ENCODE assay signal across 26 cellular contexts in genomic region chr14:98195256-98195655, GRCh38.
DNase-seq lines count a peak whose midpoint lies in the region; ATAC-seq and TF ChIP-seq lines count a peak whose summit lies in the region.
"Had no signal": no experiment of that assay in that cellular context is flagged by ENCODE, and none has a peak within 500 bp of the region (broad histone marks: within the 10 kb centered on the region; RNA-seq: fewer than 3 reads in every experiment).

No MANE protein-coding gene starts in this region.

- H3K36me3 Mint-ChIP-seq in activated naive CD8-positive, alpha-beta T cell treated with anti-CD3 and anti-CD28 coated beads for 36 hours = peaks cover 18% of the 10 kb centered on the region
- no peaks in the 10 kb centered on the region for H3K36me3 Mint-ChIP-seq in stimulated activated effector memory CD8-positive, alpha-beta T cell treated with anti-CD3 and anti-CD28 coated beads, Interleukin-12 subunit alpha, Interleukin-12 subunit beta, amount 100 ng/mL, for 72 hours
- H3K36me3 Mint-ChIP-seq: stimulated activated memory B cell treated with anti-CD40 and anti-IgM and Interleukin-4, amounts not matched to agents 10 μg/mL and 1 μg/mL and 100 μg/mL, for 72 hours had no signal

- peak; percentile 54 for DNase-seq in activated effector memory CD4-positive, alpha-beta T cell treated with anti-CD3 and anti-CD28 coated beads, Interleukin-2, amount 50 U/mL, for 16 hours
- no peak for DNase-seq in activated effector memory CD4-positive, alpha-beta T cell treated with Interleukin-2 at 50 U/mL for 16 hours
- no peak for DNase-seq in activated naive CD8-positive, alpha-beta T cell treated with anti-CD3 and anti-CD28 coated beads for 36 hours
- DNase-seq in stimulated activated effector memory CD8-positive, alpha-beta T cell treated with anti-CD3 and anti-CD28 coated beads, Interleukin-12 subunit alpha, Interleukin-12 subunit beta, amount 100 ng/mL, for 72 hours (ENCODE audit: low spot score in 2 of 2) = no peak
- DNase-seq in MG63 (no peak), right atrium auricular region (ENCODE audit: low spot score) (no peak)
- DNase-seq: amygdala; colonic mucosa; esophagus squamous epithelium; Karpas-422; MV-4-11; NCI-H2171; NCI-H524 treated with DMSO at 0.1 percent for 48 hours; ovary; right cardiac atrium; spleen; stimulated activated CD4-positive, alpha-beta T cell treated with anti-CD3 and anti-CD28 coated beads, Interleukin-2, amount 100 ng/mL, for 48 hours; testis had no signal

- H3K9me3 ChIP-seq in KOPT-K1 (ENCODE audit: insufficient read depth, low read length, poor library complexity, severe bottlenecking) (no peaks in the 10 kb centered on the region), MG63 (no peaks in the 10 kb centered on the region), right atrium auricular region (no peaks in the 10 kb centered on the region)
- H3K9me3 ChIP-seq: breast epithelium, colonic mucosa, esophagus squamous epithelium, ovary, SJSA1, spleen, testis, vagina had no signal

- no peaks in the 10 kb centered on the region for H3K4me1 ChIP-seq in right atrium auricular region
- H3K4me1 ChIP-seq: breast epithelium, colonic mucosa, esophagus squamous epithelium, SJSA1, testis, vagina had no signal

- no peak for ATAC-seq in stimulated activated effector memory CD8-positive, alpha-beta T cell treated with anti-CD3 and anti-CD28 coated beads, Interleukin-12 subunit alpha, Interleukin-12 subunit beta, amount 100 ng/mL, for 72 hours
- ATAC-seq: left lobe of liver; Panc1; right cardiac atrium; stimulated activated memory B cell treated with anti-CD40 and anti-IgM and Interleukin-4, amounts not matched to agents 10 μg/mL and 1 μg/mL and 100 μg/mL, for 72 hours had no signal

- peak overlapping the region; percentile 82 for H3K27ac Mint-ChIP-seq in activated naive CD8-positive, alpha-beta T cell treated with anti-CD3 and anti-CD28 coated beads for 36 hours
- peak overlapping the region; percentile 67 for H3K27ac Mint-ChIP-seq in stimulated activated effector memory CD8-positive, alpha-beta T cell treated with anti-CD3 and anti-CD28 coated beads, Interleukin-12 subunit alpha, Interleukin-12 subunit beta, amount 100 ng/mL, for 72 hours
- H3K27ac Mint-ChIP-seq: stimulated activated memory B cell treated with anti-CD40 and anti-IgM and Interleukin-4, amounts not matched to agents 10 μg/mL and 1 μg/mL and 100 μg/mL, for 72 hours had no signal

- peak overlapping the region; percentile 100 for H3K27ac ChIP-seq in KOPT-K1 (ENCODE audit: low read depth, low read length, poor library complexity, severe bottlenecking)
- H3K27ac ChIP-seq in right atrium auricular region = no peak overlapping the region
- H3K27ac ChIP-seq: breast epithelium, C4-2B, colonic mucosa, esophagus squamous epithelium, ovary, SJSA1, spleen, testis, vagina had no signal

- peaks cover 90% of the 10 kb centered on the region for H3K4me1 Mint-ChIP-seq in activated naive CD8-positive, alpha-beta T cell treated with anti-CD3 and anti-CD28 coated beads for 36 hours
- peaks cover 80% of the 10 kb centered on the region for H3K4me1 Mint-ChIP-seq in stimulated activated effector memory CD8-positive, alpha-beta T cell treated with anti-CD3 and anti-CD28 coated beads, Interleukin-12 subunit alpha, Interleukin-12 subunit beta, amount 100 ng/mL, for 72 hours
- H3K4me1 Mint-ChIP-seq: stimulated activated memory B cell treated with anti-CD40 and anti-IgM and Interleukin-4, amounts not matched to agents 10 μg/mL and 1 μg/mL and 100 μg/mL, for 72 hours had no signal

- no peaks in the 10 kb centered on the region for H3K27me3 Mint-ChIP-seq in activated naive CD8-positive, alpha-beta T cell treated with anti-CD3 and anti-CD28 coated beads for 36 hours
- H3K27me3 Mint-ChIP-seq: stimulated activated memory B cell treated with anti-CD40 and anti-IgM and Interleukin-4, amounts not matched to agents 10 μg/mL and 1 μg/mL and 100 μg/mL, for 72 hours had no signal

- H3K9me3 Mint-ChIP-seq in activated naive CD8-positive, alpha-beta T cell treated with anti-CD3 and anti-CD28 coated beads for 36 hours = peaks cover 3% of the 10 kb centered on the region
- no peaks in the 10 kb centered on the region for H3K9me3 Mint-ChIP-seq in stimulated activated effector memory CD8-positive, alpha-beta T cell treated with anti-CD3 and anti-CD28 coated beads, Interleukin-12 subunit alpha, Interleukin-12 subunit beta, amount 100 ng/mL, for 72 hours

- no peaks in the 10 kb centered on the region for H3K36me3 ChIP-seq in KOPT-K1 (ENCODE audit: insufficient read depth, low read length)
- no peaks in the 10 kb centered on the region for H3K36me3 ChIP-seq in MG63
- H3K36me3 ChIP-seq in right atrium auricular region = no peaks in the 10 kb centered on the region
- H3K36me3 ChIP-seq: breast epithelium, colonic mucosa, esophagus squamous epithelium, ovary, SJSA1, spleen, vagina had no signal

- H3K4me3 Mint-ChIP-seq in activated naive CD8-positive, alpha-beta T cell treated with anti-CD3 and anti-CD28 coated beads for 36 hours = peak overlapping the region; percentile 36
- peak overlapping the region; percentile 38 for H3K4me3 Mint-ChIP-seq in stimulated activated effector memory CD8-positive, alpha-beta T cell treated with anti-CD3 and anti-CD28 coated beads, Interleukin-12 subunit alpha, Interleukin-12 subunit beta, amount 100 ng/mL, for 72 hours
- H3K4me3 Mint-ChIP-seq: stimulated activated memory B cell treated with anti-CD40 and anti-IgM and Interleukin-4, amounts not matched to agents 10 μg/mL and 1 μg/mL and 100 μg/mL, for 72 hours had no signal

- H3K4me3 ChIP-seq in MG63 = no peak overlapping the region
- H3K4me3 ChIP-seq in right atrium auricular region = no peak overlapping the region
- H3K4me3 ChIP-seq: breast epithelium, colonic mucosa, esophagus squamous epithelium, ovary, SJSA1, spleen, testis, vagina had no signal

- TF ChIP-seq CTCF in right atrium auricular region (IDR thresholded peaks at IDR 0.05) = no peak

- H3K27me3 ChIP-seq in MG63 (no peaks in the 10 kb centered on the region), right atrium auricular region (no peaks in the 10 kb centered on the region)
- H3K27me3 ChIP-seq: breast epithelium, colonic mucosa, esophagus squamous epithelium, ovary, SJSA1, testis, vagina had no signal
